32 cellular contexts compared by ENCODE assay signal in genomic region chr6:378090-378957, GRCh38. TPM values are rescaled to one million over a fixed set of nuclear protein-coding genes. Genes with fewer than 3 reads are reported as not detected.
A peak's percentile ranks its signal among the peaks of the same experiment; 100 is the strongest.
DNase-seq lines count a peak whose midpoint lies in the region; ATAC-seq, FAIRE-seq and TF ChIP-seq lines count a peak whose summit lies in the region.
"Had no signal": no experiment of that assay in that cellular context is flagged by ENCODE, and none has a peak within 500 bp of the region (broad histone marks: within the 10 kb centered on the region; RNA-seq: fewer than 3 reads in every experiment).

No MANE protein-coding gene starts in this region.

- H3K27me3 Mint-ChIP-seq in stimulated activated naive B cell treated with anti-CD40 and anti-IgM and Interleukin-4, amounts not matched to agents 10 μg/mL and 1 μg/mL and 100 μg/mL, for 72 hours, result no peaks in the 10 kb centered on the region

- no peaks in the 10 kb centered on the region for H3K27me3 ChIP-seq in Peyer's patch
- no peaks in the 10 kb centered on the region for H3K27me3 ChIP-seq in uterus

- H3K9me3 ChIP-seq in Peyer's patch (no peaks in the 10 kb centered on the region), kidney (ENCODE audit: control insufficient read depth in 1 of 2, low read length in 2 of 2) (no peaks in the 10 kb centered on the region), uterus (no peaks in the 10 kb centered on the region)
- H3K9me3 ChIP-seq: BLaER1 treated with 17β-estradiol and CSF1 and Interleukin-3, amounts not matched to agents 10 nM and 100 nM; pancreas; upper lobe of right lung had no signal

- H3K4me1 ChIP-seq in Peyer's patch (peaks cover 0 to 14% (median 3%) of the 10 kb centered on the region in 4 donors), kidney (ENCODE audit: control insufficient read depth in 1 of 2, insufficient read depth in 1 of 2, low read depth in 1 of 2, low read length in 2 of 2) (peaks cover 0 to 7% of the 10 kb centered on the region in 2 donors), uterus (no peaks in the 10 kb centered on the region)
- H3K4me1 ChIP-seq: pancreas, upper lobe of right lung had no signal

- no peak for TF ChIP-seq CTCF in Peyer's patch (IDR thresholded peaks at IDR 0.05)
- TF ChIP-seq CTCF in kidney (IDR thresholded peaks at IDR 0.05; ENCODE audit: borderline replicate concordance, extremely low read depth, insufficient read depth), result no peak
- TF ChIP-seq CTCF in uterus (IDR thresholded peaks at IDR 0.05), result no peak

- peaks cover 2 to 4% of the 10 kb centered on the region in 2 donors for H3K36me3 Mint-ChIP-seq in stimulated activated naive B cell treated with anti-CD40 and anti-IgM and Interleukin-4, amounts not matched to agents 10 μg/mL and 1 μg/mL and 100 μg/mL, for 72 hours
- H3K36me3 Mint-ChIP-seq: activated naive CD8-positive, alpha-beta T cell treated with anti-CD3 and anti-CD28 coated beads, Interleukin-2, amount 10 ng/mL, durations not matched to agents 7 days and 5 days; T-cell had no signal

- ATAC-seq in stimulated activated naive B cell treated with anti-CD40 and anti-IgM and Interleukin-4, amounts not matched to agents 10 μg/mL and 1 μg/mL and 100 μg/mL, for 72 hours (replicated peaks), result peak; percentile 51 to 57
- ATAC-seq in SK-N-SH treated with all-trans-retinoic acid at 6 μM for 48 hours (no peak), GM21515 (IDR thresholded peaks at IDR 0.05; ENCODE audit: unreplicated experiment) (no peak)
- ATAC-seq: stimulated activated naive CD8-positive, alpha-beta T cell treated with anti-CD3 and anti-CD28 coated beads, Interleukin-15, Interleukin-2, amounts not matched to agents 100 U/mL and 50 U/mL, for 24 hours had no signal

- H3K4me3 ChIP-seq in Peyer's patch, result no peak overlapping the region
- no peak overlapping the region for H3K4me3 ChIP-seq in kidney (ENCODE audit: low read length in 2 of 2)
- H3K4me3 ChIP-seq in uterus, result no peak overlapping the region
- H3K4me3 ChIP-seq: BLaER1 treated with 17β-estradiol and CSF1 and Interleukin-3, amounts not matched to agents 10 nM and 100 nM; coronary artery; pancreas; upper lobe of right lung had no signal

- peaks cover 42 to 55% of the 10 kb centered on the region in 2 donors for H3K4me1 Mint-ChIP-seq in stimulated activated naive B cell treated with anti-CD40 and anti-IgM and Interleukin-4, amounts not matched to agents 10 μg/mL and 1 μg/mL and 100 μg/mL, for 72 hours
- H3K4me1 Mint-ChIP-seq: neural crest cell had no signal

- H3K27ac Mint-ChIP-seq in stimulated activated naive B cell treated with anti-CD40 and anti-IgM and Interleukin-4, amounts not matched to agents 10 μg/mL and 1 μg/mL and 100 μg/mL, for 72 hours, result peak overlapping the region; percentile 33
- H3K27ac Mint-ChIP-seq: activated CD4-positive, alpha-beta T cell treated with anti-CD3 and anti-CD28 coated beads, Interleukin-2, amount 10 ng/mL, durations not matched to agents 24 days and 14 days; activated naive CD8-positive, alpha-beta T cell treated with anti-CD3 and anti-CD28 coated beads, Interleukin-2, amount 10 ng/mL, durations not matched to agents 7 days and 5 days; HFFc6; T-cell had no signal

- intact Hi-C loops in kidney (cut with DNase I), result no loop called here
- intact Hi-C loops in uterus (cut with DNase I; ENCODE audit: low total_unique reads), result no loop called here

- no peak overlapping the region for H3K4me3 Mint-ChIP-seq in stimulated activated naive B cell treated with anti-CD40 and anti-IgM and Interleukin-4, amounts not matched to agents 10 μg/mL and 1 μg/mL and 100 μg/mL, for 72 hours
- H3K4me3 Mint-ChIP-seq: activated CD4-positive, alpha-beta T cell treated with anti-CD3 and anti-CD28 coated beads, Interleukin-2, amount 10 ng/mL, durations not matched to agents 24 days and 14 days; activated naive CD8-positive, alpha-beta T cell treated with anti-CD3 and anti-CD28 coated beads, Interleukin-2, amount 10 ng/mL, durations not matched to agents 7 days and 5 days; HFFc6; neural crest cell; T-cell had no signal

- H3K36me3 ChIP-seq in Peyer's patch (no peaks in the 10 kb centered on the region), kidney (ENCODE audit: control insufficient read depth in 1 of 2, insufficient read depth in 2 of 2, low read length in 2 of 2) (no peaks in the 10 kb centered on the region), uterus (no peaks in the 10 kb centered on the region)
- H3K36me3 ChIP-seq: BLaER1 treated with 17β-estradiol and CSF1 and Interleukin-3, amounts not matched to agents 10 nM and 100 nM; pancreas; upper lobe of right lung had no signal

- H3K9ac ChIP-seq in kidney (ENCODE audit: low read length in 2 of 2), result no peak overlapping the region
- H3K9ac ChIP-seq: BLaER1 treated with 17β-estradiol and CSF1 and Interleukin-3, amounts not matched to agents 10 nM and 100 nM had no signal

- TF ChIP-seq POLR2A in Peyer's patch (IDR thresholded peaks at IDR 0.05) (no peak), uterus (IDR thresholded peaks at IDR 0.05) (no peak)

- H3K27ac ChIP-seq in Peyer's patch (peak overlapping the region in 1 of 4 donors; percentile 67), kidney (ENCODE audit: low read depth in 2 of 2, low read length in 2 of 2) (no peak overlapping the region), uterus (no peak overlapping the region)
- H3K27ac ChIP-seq: BLaER1 treated with 17β-estradiol and CSF1 and Interleukin-3, amounts not matched to agents 10 nM and 100 nM; coronary artery; epithelial cell of prostate; pancreas; upper lobe of right lung had no signal

- FAIRE-seq in GM19239 (lab: Jason Lieb, UNC), result peak; percentile 89
- no peak for FAIRE-seq in kidney (lab: Jason Lieb, UNC)
- FAIRE-seq: H1, pancreas, small intestine had no signal

- H3K9me3 Mint-ChIP-seq in stimulated activated naive B cell treated with anti-CD40 and anti-IgM and Interleukin-4, amounts not matched to agents 10 μg/mL and 1 μg/mL and 100 μg/mL, for 72 hours, result peaks cover 3 to 9% of the 10 kb centered on the region in 2 donors
- H3K9me3 Mint-ChIP-seq: activated CD4-positive, alpha-beta T cell treated with anti-CD3 and anti-CD28 coated beads, Interleukin-2, amount 10 ng/mL, durations not matched to agents 24 days and 14 days; activated naive CD8-positive, alpha-beta T cell treated with anti-CD3 and anti-CD28 coated beads, Interleukin-2, amount 10 ng/mL, durations not matched to agents 7 days and 5 days had no signal

- no peak for DNase-seq in GM19239 (ENCODE audit: insufficient read length, low spot score)
- DNase-seq in Peyer's patch, result peak in 2 of 3 donors; percentile 60 to 74
- DNase-seq in kidney, result peak; percentile 45
- DNase-seq in stimulated activated naive B cell treated with anti-CD40 and anti-IgM and Interleukin-4, amounts not matched to agents 10 μg/mL and 1 μg/mL and 100 μg/mL, for 72 hours, result no peak
- no peak for DNase-seq in uterus
- DNase-seq in HT-29 (ENCODE audit: low spot score), result no peak
- DNase-seq: activated CD4-positive, alpha-beta T cell treated with anti-CD3 and anti-CD28 coated beads, Interleukin-2, amount 10 ng/mL, durations not matched to agents 24 days and 14 days; activated effector memory CD4-positive, alpha-beta T cell treated with anti-CD3 and anti-CD28 coated beads, Interleukin-2, amount 50 U/mL, for 16 hours; activated naive CD8-positive, alpha-beta T cell treated with anti-CD3 and anti-CD28 coated beads, Interleukin-2, amount 10 ng/mL, durations not matched to agents 7 days and 5 days; activated T-cell treated with anti-CD3 and anti-CD28 coated beads, Interleukin-2, amount 50 U/mL, for 1 hour; aorta; effector CD8-positive, alpha-beta T cell; HFFc6; hippocampal formation; KBM-7; mammary epithelial cell; NCI-H1105 treated with DMSO at 0.1 percent for 48 hours; NCI-H1930; NCI-H524 treated with DMSO at 0.1 percent for 48 hours; small intestine; stimulated activated naive CD8-positive, alpha-beta T cell treated with anti-CD3 and anti-CD28 coated beads, Interleukin-15, Interleukin-2, amounts not matched to agents 100 U/mL and 50 U/mL, for 24 hours; T-cell; upper lobe of right lung had no signal

TF ChIP-seq in SK-N-SH treated with all-trans-retinoic acid at 6 μM for 48 hours, 23 proteins besides CTCF, POLR2A, EP300 and RAD21:
- TF ChIP-seq PPARA (CRISPR knock-in tag; IDR thresholded peaks at IDR 0.05; ENCODE audit: borderline replicate concordance) (no peak), BACH2 (CRISPR knock-in tag; IDR thresholded peaks at IDR 0.05; ENCODE audit: borderline replicate concordance) (no peak), RARB (CRISPR knock-in tag; IDR thresholded peaks at IDR 0.05) (no peak), TCF4 (CRISPR knock-in tag; IDR thresholded peaks at IDR 0.05; ENCODE audit: borderline replicate concordance) (no peak), ZNF70 (CRISPR knock-in tag; IDR thresholded peaks at IDR 0.05) (no peak), ZNF565 (CRISPR knock-in tag; conservative IDR thresholded peaks at IDR 0.05; ENCODE audit: low read depth) (no peak)
- TF ChIP-seq, protein P1, sequence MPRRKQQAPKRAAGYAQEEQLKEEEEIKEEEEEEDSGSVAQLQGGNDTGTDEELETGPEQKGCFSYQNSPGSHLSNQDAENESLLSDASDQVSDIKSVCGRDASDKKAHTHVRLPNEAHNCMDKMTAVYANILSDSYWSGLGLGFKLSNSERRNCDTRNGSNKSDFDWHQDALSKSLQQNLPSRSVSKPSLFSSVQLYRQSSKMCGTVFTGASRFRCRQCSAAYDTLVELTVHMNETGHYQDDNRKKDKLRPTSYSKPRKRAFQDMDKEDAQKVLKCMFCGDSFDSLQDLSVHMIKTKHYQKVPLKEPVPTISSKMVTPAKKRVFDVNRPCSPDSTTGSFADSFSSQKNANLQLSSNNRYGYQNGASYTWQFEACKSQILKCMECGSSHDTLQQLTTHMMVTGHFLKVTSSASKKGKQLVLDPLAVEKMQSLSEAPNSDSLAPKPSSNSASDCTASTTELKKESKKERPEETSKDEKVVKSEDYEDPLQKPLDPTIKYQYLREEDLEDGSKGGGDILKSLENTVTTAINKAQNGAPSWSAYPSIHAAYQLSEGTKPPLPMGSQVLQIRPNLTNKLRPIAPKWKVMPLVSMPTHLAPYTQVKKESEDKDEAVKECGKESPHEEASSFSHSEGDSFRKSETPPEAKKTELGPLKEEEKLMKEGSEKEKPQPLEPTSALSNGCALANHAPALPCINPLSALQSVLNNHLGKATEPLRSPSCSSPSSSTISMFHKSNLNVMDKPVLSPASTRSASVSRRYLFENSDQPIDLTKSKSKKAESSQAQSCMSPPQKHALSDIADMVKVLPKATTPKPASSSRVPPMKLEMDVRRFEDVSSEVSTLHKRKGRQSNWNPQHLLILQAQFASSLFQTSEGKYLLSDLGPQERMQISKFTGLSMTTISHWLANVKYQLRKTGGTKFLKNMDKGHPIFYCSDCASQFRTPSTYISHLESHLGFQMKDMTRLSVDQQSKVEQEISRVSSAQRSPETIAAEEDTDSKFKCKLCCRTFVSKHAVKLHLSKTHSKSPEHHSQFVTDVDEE (CRISPR knock-in tag; IDR thresholded peaks at IDR 0.05), result no peak

RNA-seq across cellular contexts. Expression of gene IRF4, which starts 13.2 kb away (rescaled TPM):
- 10 to 100 TPM in 1 of 4 donors, 1 to 10 TPM in 2, under 1 TPM in 1; 0.47 to 57.8 (median 6.9) TPM for total RNA-seq in Peyer's patch
- total RNA-seq in kidney, result 23.7 TPM
- polyA plus RNA-seq in kidney (ENCODE audit: insufficient read depth, low read depth, low replicate concordance), result not detected
- total RNA-seq in uterus, result 1 to 10 TPM in 1 of 4 donors, under 1 TPM in 1, not detected in 2; 0.55 to 2.0 TPM
- total RNA-seq in HT-29 (2014; rRNA removed; shearing (Covaris generic)), result not detected in 2 replicates
- total RNA-seq: HFFc6, mammary epithelial cell, renal cortical epithelial cell had no signal

Comparison
In these comparisons a context has a peak if more than half of its experiments do, and no peak if none do; other contexts are left out.
1. DNase-seq: peak in Peyer's patch (2 of 3) and kidney (single experiment); none in GM19239 (single experiment), stimulated activated naive B cell treated with anti-CD40 and anti-IgM and Interleukin-4, amounts not matched to agents 10 μg/mL and 1 μg/mL and 100 μg/mL, for 72 hours (single experiment), uterus (0 of 2) and HT-29 (single experiment).
2. ATAC-seq: peak in stimulated activated naive B cell treated with anti-CD40 and anti-IgM and Interleukin-4, amounts not matched to agents 10 μg/mL and 1 μg/mL and 100 μg/mL, for 72 hours (2 of 2); none in SK-N-SH treated with all-trans-retinoic acid at 6 μM for 48 hours (single experiment) and GM21515 (single experiment).